8 cellular contexts compared by ENCODE assay signal in genomic region chr7:139341058-139341775, GRCh38.
DNase-seq lines count a peak whose midpoint lies in the region; ATAC-seq and FAIRE-seq lines count a peak whose summit lies in the region.

FMC1 (plus strand) TSS chr7:139341337; CDS start chr7:139341385, 48 bp downstream.

- peak; percentile 87 for DNase-seq in D341Med (ENCODE audit: low spot score)
- DNase-seq in HTR-8/SVneo (ENCODE audit: insufficient read length, low spot score), result peak; percentile 62
- DNase-seq in NOMO-1 treated with dmso at 0.1 percent for 144 hours (lab: John Stamatoyannopoulos, UW; ENCODE audit: unreplicated experiment), result peak; percentile 52
- DNase-seq in activated CD8-positive, alpha-beta memory T cell treated with anti-CD3 and anti-CD28 coated beads, Interleukin-2, amount 50 U/mL, for 24 hours (ENCODE audit: extremely low read depth), result peak; percentile 71
- DNase-seq in midbrain (lab: John Stamatoyannopoulos, UW), result peak; percentile 94
- peak; percentile 79 to 86 for DNase-seq in stimulated activated CD8-positive, alpha-beta memory T cell treated with anti-CD3 and anti-CD28 coated beads, Interleukin-15, amount 100 ng/mL, for 48 hours (ENCODE audit: low read depth in 2 of 2)

- FAIRE-seq in HTR-8/SVneo (lab: Jason Lieb, UNC) (no peak), endometrium (lab: Jason Lieb, UNC) (peak; percentile 64)

- ATAC-seq in GM21367 (IDR thresholded peaks at IDR 0.05; ENCODE audit: unreplicated experiment), result peak; percentile 49

Comparison
In these comparisons a context has a peak if more than half of its experiments do, and no peak if none do; other contexts are left out.
1. Peak in every context shown above with its lines: DNase-seq and ATAC-seq.